In genomic region chr9:127568618-127568970, GRCh38 we compare ENCODE assay signal across 8 cellular contexts. TPM values are rescaled to one million over a fixed set of nuclear protein-coding genes. Genes with fewer than 3 reads are reported as not detected.
DNase-seq lines count a peak whose midpoint lies in the region; ATAC-seq and TF ChIP-seq lines count a peak whose summit lies in the region.

No MANE protein-coding gene starts in this region.

- peaks cover 24% of the 10 kb centered on the region for H3K4me1 ChIP-seq in A673 (ENCODE audit: insufficient read depth, low read length, poor library complexity, severe bottlenecking)
- peaks cover 71% of the 10 kb centered on the region for H3K4me1 ChIP-seq in body of pancreas

- H3K27ac ChIP-seq in A673 (ENCODE audit: low read depth, low read length, poor library complexity, severe bottlenecking) (peak overlapping the region; percentile 79), body of pancreas (peak overlapping the region; percentile 74 to 100 (median 96))

- no TSS peak for BruUV-seq in A673 (replicated peaks; lab: Mats Ljungman, UMichigan)

- no peaks in the 10 kb centered on the region for H3K9me3 Mint-ChIP-seq in memory B cell

- H3K4me3 Mint-ChIP-seq in memory B cell: peak overlapping the region; percentile 69

- intact Hi-C loops in A673 (cut with micrococcal nuclease; ENCODE audit: unreplicated experiment) (no loop called here), body of pancreas (cut with DNase I) (no loop called here)

- H3K36me3 ChIP-seq in A673 (ENCODE audit: insufficient read depth, low read length, poor library complexity, severe bottlenecking): no peaks in the 10 kb centered on the region
- no peaks in the 10 kb centered on the region for H3K36me3 ChIP-seq in body of pancreas (replicated peaks in 1 of 2; ENCODE audit: insufficient read depth in 1 of 2, low read depth in 2 of 2)

- H3K27ac Mint-ChIP-seq in memory B cell: no peak overlapping the region

- H3K9me3 ChIP-seq in A673 (ENCODE audit: low read depth, low read length, poor library complexity, severe bottlenecking): no peaks in the 10 kb centered on the region
- no peaks in the 10 kb centered on the region for H3K9me3 ChIP-seq in body of pancreas

- H3K27me3 ChIP-seq in A673 (replicated peaks; ENCODE audit: insufficient read depth, low read depth, low read length, poor library complexity) (no peaks in the 10 kb centered on the region), body of pancreas (no peaks in the 10 kb centered on the region)

- CTCF ChIA-PET in A673 (lab: Charles Lee): interaction anchor here (0.5 kb wide), 1 partner anchor 21 kb away, joined by 3 read pairs; no protein-coding TSS in a partner anchor

- POLR2A ChIA-PET in A673 (lab: Charles Lee; ENCODE audit: low non-redundant PET): no interaction called here

- H3K36me3 Mint-ChIP-seq in memory B cell: no peaks in the 10 kb centered on the region

- peaks cover 14% of the 10 kb centered on the region for H3K4me1 Mint-ChIP-seq in memory B cell

- H3K27me3 Mint-ChIP-seq in memory B cell: no peaks in the 10 kb centered on the region

- TF ChIP-seq CTCF in A673 (conservative IDR thresholded peaks at IDR 0.05; ENCODE audit: low read depth, low read length) (no peak), body of pancreas (IDR thresholded peaks at IDR 0.05) (peak in 2 of 7 experiments; percentile 15 to 19)

- peak overlapping the region; percentile 97 for H3K4me3 ChIP-seq in A673 (ENCODE audit: low read depth, low read length, poor library complexity, severe bottlenecking)
- H3K4me3 ChIP-seq in body of pancreas: peak overlapping the region; percentile 91 to 95

- DNase-seq in A673 (ENCODE audit: low spot score): no peak
- no peak for DNase-seq in body of pancreas
- DNase-seq in memory B cell (ENCODE audit: low spot score in 2 of 2): no peak
- DNase-seq in 8988T: no peak

- TF ChIP-seq POLR2A in body of pancreas (IDR thresholded peaks at IDR 0.05): peak in 1 of 3 donors; percentile 29

- 0 to 2% methylated on average over 4 to 49 of the region's 50 CpGs for WGBS in body of pancreas, 2 donors

- ATAC-seq in HG02759 (IDR thresholded peaks at IDR 0.05; ENCODE audit: unreplicated experiment) (peak; percentile 13), body of pancreas (peak; percentile 0), memory B cell (ENCODE audit: low read depth) (peak; percentile 21), HG02973 (IDR thresholded peaks at IDR 0.05; ENCODE audit: unreplicated experiment) (no peak), GM18870 (IDR thresholded peaks at IDR 0.05; ENCODE audit: unreplicated experiment) (no peak), GM19395 (IDR thresholded peaks at IDR 0.05; ENCODE audit: unreplicated experiment) (no peak)

RNA-seq across cellular contexts. Expression of gene STXBP1, which starts 43.5 kb away (rescaled TPM):
- 10.9 and 12.6 TPM in 2 replicates for total RNA-seq in A673 (2021)
- total RNA-seq in body of pancreas: 10 to 100 TPM; 34.5 to 39.9 TPM

Comparison
In these comparisons a context has a peak if more than half of its experiments do, and no peak if none do; other contexts are left out.
1. ATAC-seq: peak in HG02759 (single experiment), body of pancreas (single experiment) and memory B cell (single experiment); none in HG02973 (single experiment), GM18870 (single experiment) and GM19395 (single experiment).